In the genomic region with DNA sequence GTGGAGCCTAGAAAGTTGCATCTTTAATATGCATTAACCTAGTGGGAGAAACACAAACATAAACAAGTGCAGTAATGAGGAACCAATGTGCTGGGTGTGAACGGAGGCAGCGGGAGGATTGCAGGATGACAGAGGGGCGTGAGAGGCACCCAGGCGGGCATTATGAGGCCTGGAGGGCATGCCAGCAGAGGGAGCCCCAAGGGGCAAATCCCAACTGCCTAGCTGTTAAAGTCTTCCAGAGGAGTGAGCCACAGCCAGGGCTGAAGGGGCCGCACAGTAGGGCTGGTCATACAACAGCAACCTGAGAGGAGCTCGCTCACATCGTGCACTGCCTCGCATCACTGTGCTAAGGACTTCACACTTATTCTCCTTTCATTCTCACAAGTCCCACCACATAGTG, we compare ENCODE assay signal across 9 cellular contexts. TPM values are rescaled to one million over a fixed set of nuclear protein-coding genes. Genes with fewer than 3 reads are reported as not detected.
DNase-seq lines count a peak whose midpoint lies in the region; ATAC-seq, FAIRE-seq and TF ChIP-seq lines count a peak whose summit lies in the region.
"Had no signal": no experiment of that assay in that cellular context is flagged by ENCODE, and none has a peak within 500 bp of the region (broad histone marks: within the 10 kb centered on the region; RNA-seq: fewer than 3 reads in every experiment).

No MANE protein-coding gene starts in this region.

- peaks cover 27% of the 10 kb centered on the region for H3K27me3 Mint-ChIP-seq in CD8-positive, alpha-beta T cell (ENCODE audit: low read depth)

- H3K36me3 Mint-ChIP-seq in CD8-positive, alpha-beta T cell, result no peaks in the 10 kb centered on the region

- ATAC-seq in RWPE2 (ENCODE audit: low read depth), result no peak
- no peak for ATAC-seq in CD8-positive, alpha-beta T cell

- POLR2A ChIA-PET in CD8-positive, alpha-beta T cell (lab: Charles Lee), result no interaction called here

- no peaks in the 10 kb centered on the region for H3K9me3 Mint-ChIP-seq in CD8-positive, alpha-beta T cell

- H3K4me3 Mint-ChIP-seq in CD8-positive, alpha-beta T cell, result no peak overlapping the region

- intact Hi-C loops in CD8-positive, alpha-beta T cell (cut with DNase I, micrococcal nuclease), result loop anchor here (5.0 to 10.0 kb wide), 3 partner anchors 333 to 763 kb away; no protein-coding TSS in a partner anchor

- CTCF ChIA-PET in CD8-positive, alpha-beta T cell (lab: Charles Lee), result interaction anchor here (1.3 to 5.4 kb wide), 4 partner anchors 10 to 540 kb away, joined by 4 to 59 read pairs (median 30); no protein-coding TSS in a partner anchor

- no peaks in the 10 kb centered on the region for H3K4me1 ChIP-seq in RWPE2 (ENCODE audit: insufficient read depth, poor library complexity, severe bottlenecking)
- no peaks in the 10 kb centered on the region for H3K4me1 ChIP-seq in CD8-positive, alpha-beta T cell (ENCODE audit: insufficient read depth, low read length)

- H3K36me3 ChIP-seq in RWPE2 (ENCODE audit: low read depth), result no peaks in the 10 kb centered on the region
- no peaks in the 10 kb centered on the region for H3K36me3 ChIP-seq in CD8-positive, alpha-beta T cell (ENCODE audit: insufficient read depth, low read length)

- FAIRE-seq in GM12892 (lab: Jason Lieb, UNC), result no peak

- no peaks in the 10 kb centered on the region for H3K27me3 ChIP-seq in RWPE2 (ENCODE audit: insufficient read depth, poor library complexity, severe bottlenecking)
- no peaks in the 10 kb centered on the region for H3K27me3 ChIP-seq in CD8-positive, alpha-beta T cell (ENCODE audit: insufficient read depth, low read length)

- DNase-seq in stimulated activated CD4-positive, alpha-beta T cell treated with anti-CD3 and anti-CD28 coated beads, Interleukin-4, amount 100 ng/mL, for 24 hours, result peak; percentile 17
- DNase-seq in stimulated activated CD4-positive, alpha-beta T cell treated with anti-CD3 and anti-CD28 coated beads, Interleukin-2, amount 100 ng/mL, for 48 hours, result no peak
- DNase-seq in RWPE2 (ENCODE audit: low spot score) (no peak), fibroblast of villous mesenchyme (ENCODE audit: low read depth) (no peak), GM12892 (ENCODE audit: insufficient read length) (no peak), DMS153 treated with DMSO at 0.1 percent for 48 hours (lab: John Stamatoyannopoulos, UW; ENCODE audit: unreplicated experiment) (no peak), hepatic stellate cell (ENCODE audit: low spot score) (no peak)
- DNase-seq in CD8-positive, alpha-beta T cell, result no peak

- H3K4me3 ChIP-seq in RWPE2 (ENCODE audit: severe bottlenecking), result no peak overlapping the region
- H3K4me3 ChIP-seq in fibroblast of villous mesenchyme (ENCODE audit: low read depth, low read length), result no peak overlapping the region
- no peak overlapping the region for H3K4me3 ChIP-seq in CD8-positive, alpha-beta T cell (ENCODE audit: low read depth, low read length)

- no peak for TF ChIP-seq POLR2A in GM12892 (IDR thresholded peaks at IDR 0.05; ENCODE audit: low read depth, low read length)

- no peak overlapping the region for H3K27ac Mint-ChIP-seq in CD8-positive, alpha-beta T cell

- H3K27ac ChIP-seq in RWPE2 (ENCODE audit: poor library complexity, severe bottlenecking), result no peak overlapping the region
- H3K27ac ChIP-seq in CD8-positive, alpha-beta T cell (ENCODE audit: low read depth, low read length), result no peak overlapping the region

- H3K9me3 ChIP-seq in RWPE2 (ENCODE audit: severe bottlenecking), result no peaks in the 10 kb centered on the region
- no peaks in the 10 kb centered on the region for H3K9me3 ChIP-seq in CD8-positive, alpha-beta T cell (ENCODE audit: low read length)

- TF ChIP-seq CTCF in RWPE2 (IDR thresholded peaks at IDR 0.05; ENCODE audit: poor library complexity, severe bottlenecking) (peak; percentile 51), fibroblast of villous mesenchyme (IDR thresholded peaks at IDR 0.05; ENCODE audit: insufficient read depth, low read depth, low read length) (peak; percentile 55)
- no peak for TF ChIP-seq CTCF in CD8-positive, alpha-beta T cell (IDR thresholded peaks at IDR 0.05)

- no peaks in the 10 kb centered on the region for H3K4me1 Mint-ChIP-seq in CD8-positive, alpha-beta T cell (ENCODE audit: low read depth)

RNA-seq across cellular contexts. Expression of a gene that starts 13.3 kb away (rescaled TPM):
- 4.3 and 5.5 TPM in 2 replicates for total RNA-seq in fibroblast of villous mesenchyme
- polyA plus RNA-seq in GM12892 (2012; ENCODE audit: missing spikeins), result 6.8 TPM
- under 1 TPM; 0.39 to 0.54 TPM for total RNA-seq in CD8-positive, alpha-beta T cell
- total RNA-seq: mononuclear cell had no signal

RNA-seq across cellular contexts. Expression of a gene that starts 17.4 kb away (rescaled TPM):
- 43.5 and 63.0 TPM in 2 replicates for total RNA-seq in fibroblast of villous mesenchyme
- 46.2 TPM for polyA plus RNA-seq in GM12892 (2012; ENCODE audit: missing spikeins)
- total RNA-seq in CD8-positive, alpha-beta T cell, result 10 to 100 TPM; 58.4 to 59.0 TPM
